1 cellular context compared by ENCODE assay signal in genomic region chr5:696753-697152, GRCh38. TPM values are rescaled to one million over a fixed set of nuclear protein-coding genes. Genes with fewer than 3 reads are reported as not detected.
"Had no signal": no experiment of that assay in that cellular context is flagged by ENCODE, and none has a peak within 500 bp of the region (broad histone marks: within the 10 kb centered on the region; RNA-seq: fewer than 3 reads in every experiment).

No MANE protein-coding gene starts in this region.

RNA-seq across cellular contexts. Expression of gene TPPP, which starts 3.6 kb away (rescaled TPM):
- total RNA-seq: smooth muscle cell had no signal
